Comparison of ENCODE assay signal across 4 cellular contexts in the genomic region with DNA sequence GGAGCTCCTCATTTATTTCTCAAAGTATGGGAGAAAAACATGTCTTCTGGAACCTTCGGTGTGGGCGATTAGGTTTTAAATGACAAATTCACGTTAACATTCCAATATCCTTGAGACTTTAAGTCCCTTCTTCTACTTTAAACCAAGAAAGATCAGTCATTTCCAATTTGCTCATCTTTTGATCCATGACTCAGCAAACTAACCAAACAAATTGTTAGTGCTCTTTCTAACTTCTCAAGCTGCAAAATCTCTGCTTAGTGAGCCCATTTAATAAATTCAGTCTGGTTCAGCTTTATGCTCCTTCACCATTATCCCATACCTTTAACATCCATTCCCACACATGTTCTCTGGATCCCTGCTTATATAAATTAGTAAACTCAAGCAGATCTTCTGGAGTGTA.
A peak's percentile ranks its signal among the peaks of the same experiment; 100 is the strongest.
TF ChIP-seq lines count a peak whose summit lies in the region.

No MANE protein-coding gene starts in this region.

TF ChIP-seq in HepG2, 621 proteins besides CTCF, POLR2A, EP300 and RAD21 (continues in another document):
- TF ChIP-seq ZNF143 (CRISPR knock-in tag; IDR thresholded peaks at IDR 0.05): no peak
- no peak for TF ChIP-seq ZNF75D (CRISPR knock-in tag; IDR thresholded peaks at IDR 0.05; ENCODE audit: borderline replicate concordance)
- no peak for TF ChIP-seq MAFF (IDR thresholded peaks at IDR 0.05; ENCODE audit: low read depth, low read length)
- TF ChIP-seq JARID2 (CRISPR knock-in tag; IDR thresholded peaks at IDR 0.05; ENCODE audit: insufficient replicate concordance): no peak
- TF ChIP-seq, protein P1, sequence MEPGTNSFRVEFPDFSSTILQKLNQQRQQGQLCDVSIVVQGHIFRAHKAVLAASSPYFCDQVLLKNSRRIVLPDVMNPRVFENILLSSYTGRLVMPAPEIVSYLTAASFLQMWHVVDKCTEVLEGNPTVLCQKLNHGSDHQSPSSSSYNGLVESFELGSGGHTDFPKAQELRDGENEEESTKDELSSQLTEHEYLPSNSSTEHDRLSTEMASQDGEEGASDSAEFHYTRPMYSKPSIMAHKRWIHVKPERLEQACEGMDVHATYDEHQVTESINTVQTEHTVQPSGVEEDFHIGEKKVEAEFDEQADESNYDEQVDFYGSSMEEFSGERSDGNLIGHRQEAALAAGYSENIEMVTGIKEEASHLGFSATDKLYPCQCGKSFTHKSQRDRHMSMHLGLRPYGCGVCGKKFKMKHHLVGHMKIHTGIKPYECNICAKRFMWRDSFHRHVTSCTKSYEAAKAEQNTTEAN (CRISPR knock-in tag; conservative IDR thresholded peaks at IDR 0.05): no peak
- peak in 1 of 2 experiments; percentile 14; a peak in 1 of 4 replicates for TF ChIP-seq MAFK (conservative IDR thresholded peaks at IDR 0.05 in 1 of 2, IDR thresholded peaks at IDR 0.05 in 1 of 2; ENCODE audit: low read length in 2 of 2)
- TF ChIP-seq ISL2 (CRISPR knock-in tag; IDR thresholded peaks at IDR 0.05): no peak
- no peak for TF ChIP-seq ZNF17 (CRISPR knock-in tag; IDR thresholded peaks at IDR 0.05)
- no peak for TF ChIP-seq ZUFSP (CRISPR knock-in tag; IDR thresholded peaks at IDR 0.05; ENCODE audit: borderline replicate concordance)
- peak; percentile 55; the same call in 1 of the 2 replicates for TF ChIP-seq NFE2L2 (IDR thresholded peaks at IDR 0.05; ENCODE audit: low read length)
- TF ChIP-seq ZMAT5 (CRISPR knock-in tag; IDR thresholded peaks at IDR 0.05; ENCODE audit: borderline replicate concordance, low read depth): no peak
- no peak for TF ChIP-seq ZNF343 (CRISPR knock-in tag; IDR thresholded peaks at IDR 0.05)
- no peak for TF ChIP-seq ZNF792 (CRISPR knock-in tag; IDR thresholded peaks at IDR 0.05)

TF ChIP-seq in A549, 52 proteins besides CTCF, POLR2A, EP300 and RAD21:
- peak; percentile 50 for TF ChIP-seq MAFK (IDR thresholded peaks at IDR 0.05; ENCODE audit: partially characterized antibody)
- TF ChIP-seq, protein P2, sequence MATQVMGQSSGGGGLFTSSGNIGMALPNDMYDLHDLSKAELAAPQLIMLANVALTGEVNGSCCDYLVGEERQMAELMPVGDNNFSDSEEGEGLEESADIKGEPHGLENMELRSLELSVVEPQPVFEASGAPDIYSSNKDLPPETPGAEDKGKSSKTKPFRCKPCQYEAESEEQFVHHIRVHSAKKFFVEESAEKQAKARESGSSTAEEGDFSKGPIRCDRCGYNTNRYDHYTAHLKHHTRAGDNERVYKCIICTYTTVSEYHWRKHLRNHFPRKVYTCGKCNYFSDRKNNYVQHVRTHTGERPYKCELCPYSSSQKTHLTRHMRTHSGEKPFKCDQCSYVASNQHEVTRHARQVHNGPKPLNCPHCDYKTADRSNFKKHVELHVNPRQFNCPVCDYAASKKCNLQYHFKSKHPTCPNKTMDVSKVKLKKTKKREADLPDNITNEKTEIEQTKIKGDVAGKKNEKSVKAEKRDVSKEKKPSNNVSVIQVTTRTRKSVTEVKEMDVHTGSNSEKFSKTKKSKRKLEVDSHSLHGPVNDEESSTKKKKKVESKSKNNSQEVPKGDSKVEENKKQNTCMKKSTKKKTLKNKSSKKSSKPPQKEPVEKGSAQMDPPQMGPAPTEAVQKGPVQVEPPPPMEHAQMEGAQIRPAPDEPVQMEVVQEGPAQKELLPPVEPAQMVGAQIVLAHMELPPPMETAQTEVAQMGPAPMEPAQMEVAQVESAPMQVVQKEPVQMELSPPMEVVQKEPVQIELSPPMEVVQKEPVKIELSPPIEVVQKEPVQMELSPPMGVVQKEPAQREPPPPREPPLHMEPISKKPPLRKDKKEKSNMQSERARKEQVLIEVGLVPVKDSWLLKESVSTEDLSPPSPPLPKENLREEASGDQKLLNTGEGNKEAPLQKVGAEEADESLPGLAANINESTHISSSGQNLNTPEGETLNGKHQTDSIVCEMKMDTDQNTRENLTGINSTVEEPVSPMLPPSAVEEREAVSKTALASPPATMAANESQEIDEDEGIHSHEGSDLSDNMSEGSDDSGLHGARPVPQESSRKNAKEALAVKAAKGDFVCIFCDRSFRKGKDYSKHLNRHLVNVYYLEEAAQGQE (IDR thresholded peaks at IDR 0.05): no peak
- TF ChIP-seq CEBPB (IDR thresholded peaks at IDR 0.05): no peak

TF ChIP-seq in IMR-90, 13 proteins besides CTCF, POLR2A, EP300 and RAD21:
- TF ChIP-seq RFX5 (IDR thresholded peaks at IDR 0.05; ENCODE audit: low read depth, low read length) (no peak), MXI1 (IDR thresholded peaks at IDR 0.05; ENCODE audit: borderline replicate concordance, low read depth, low read length) (no peak), NFE2L2 (IDR thresholded peaks at IDR 0.05; ENCODE audit: low read depth, low read length) (0 out of 2 replicates have a peak, but pooled peaks have one; percentile 45)

TF ChIP-seq in K562, 482 proteins besides CTCF, POLR2A, EP300 and RAD21:
- no peak for TF ChIP-seq CGGBP1 (CRISPR knock-in tag; IDR thresholded peaks at IDR 0.05)
- TF ChIP-seq TAL1 (IDR thresholded peaks at IDR 0.05): no peak
- TF ChIP-seq NFE2 (IDR thresholded peaks at IDR 0.05; ENCODE audit: low read depth): peak; percentile 67
- no peak for TF ChIP-seq NFIX (CRISPR knock-in tag; IDR thresholded peaks at IDR 0.05; ENCODE audit: low read depth)
- no peak for TF ChIP-seq EWSR1 (IDR thresholded peaks at IDR 0.05; ENCODE audit: borderline replicate concordance, low read depth, partially characterized antibody)
- peak; percentile 53; the same call in 1 of the 2 replicates for TF ChIP-seq C11orf30 (IDR thresholded peaks at IDR 0.05; ENCODE audit: low read depth)
- no peak for TF ChIP-seq POLR2AphosphoS2 (IDR thresholded peaks at IDR 0.05; ENCODE audit: low read length)
- peak; percentile 85 for TF ChIP-seq ZNF316 (IDR thresholded peaks at IDR 0.05)
- no peak for TF ChIP-seq ZNF780A (CRISPR knock-in tag; IDR thresholded peaks at IDR 0.05)
- TF ChIP-seq ELK1 (CRISPR knock-in tag; IDR thresholded peaks at IDR 0.05): no peak
- 0 out of 2 replicates have a peak, but pooled peaks have one; percentile 31 for TF ChIP-seq MAFK (IDR thresholded peaks at IDR 0.05; ENCODE audit: low read length)
- peak; percentile 44; the same call in 1 of the 2 replicates for TF ChIP-seq MAFF (IDR thresholded peaks at IDR 0.05; ENCODE audit: low read length)
- TF ChIP-seq HDAC2 (IDR thresholded peaks at IDR 0.05): no peak
- no peak for TF ChIP-seq ZFX (CRISPR knock-in tag; IDR thresholded peaks at IDR 0.05)
- TF ChIP-seq GTF2F1 (IDR thresholded peaks at IDR 0.05; ENCODE audit: low read depth, low read length): no peak
- no peak for TF ChIP-seq CC2D1A (IDR thresholded peaks at IDR 0.05)
- peak; percentile 71 for TF ChIP-seq MAFG (tag; conservative IDR thresholded peaks at IDR 0.05)
